ENCODE assay signal across 18 cellular contexts in the genomic region with DNA sequence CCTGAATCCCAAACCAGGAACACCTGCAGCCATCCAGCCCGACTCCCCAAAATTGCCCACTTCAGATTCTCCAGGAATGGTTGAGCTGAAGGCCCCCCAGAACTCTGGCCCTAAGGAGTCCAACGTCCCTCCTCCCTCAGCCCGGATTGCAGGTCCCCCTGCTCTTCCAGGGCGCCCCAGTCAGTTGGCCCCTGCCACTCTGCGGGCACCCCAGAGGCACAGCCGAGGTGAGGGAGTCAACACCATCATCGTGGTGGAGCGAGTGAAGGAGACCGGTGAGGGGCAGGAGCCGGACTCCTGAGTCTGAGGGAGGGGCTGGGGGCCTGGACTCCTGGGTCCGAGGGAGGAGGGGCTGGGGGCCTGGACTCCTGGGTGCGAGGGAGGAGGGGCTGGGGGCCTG. TPM values are rescaled to one million over a fixed set of nuclear protein-coding genes. Genes with fewer than 3 reads are reported as not detected.
"Had no signal": no experiment of that assay in that cellular context is flagged by ENCODE, and none has a peak within 500 bp of the region (broad histone marks: within the 10 kb centered on the region; RNA-seq: fewer than 3 reads in every experiment).

No MANE protein-coding gene starts in this region.

- H3K27ac Mint-ChIP-seq: activated CD4-positive, alpha-beta memory T cell treated with anti-CD3 and anti-CD28 coated beads, Interleukin-2, amount 10 ng/mL, durations not matched to agents 7 days and 5 days; activated CD4-positive, alpha-beta T cell treated with anti-CD3 and anti-CD28 coated beads for 36 hours; activated naive CD4-positive, alpha-beta T cell treated with anti-CD3 and anti-CD28 coated beads for 36 hours; activated T-helper 1 cell treated with anti-CD3 and anti-CD28 coated beads, Interleukin-12 subunit alpha, Interleukin-12 subunit beta, Interleukin-2, Interleukin-4 antibody, amounts not matched to agents 30 ng/mL and 10 ng/mL and 1 ng/mL, durations not matched to agents 14 hours and 24 hours and 36 hours had no signal

- H3K36me3 ChIP-seq: ovary, thoracic aorta had no signal

- H3K9me3 Mint-ChIP-seq: activated CD4-positive, alpha-beta memory T cell treated with anti-CD3 and anti-CD28 coated beads, Interleukin-2, amount 10 ng/mL, durations not matched to agents 7 days and 5 days; activated naive CD4-positive, alpha-beta T cell treated with anti-CD3 and anti-CD28 coated beads for 36 hours; activated T-helper 1 cell treated with anti-CD3 and anti-CD28 coated beads, Interleukin-12 subunit alpha, Interleukin-12 subunit beta, Interleukin-2, Interleukin-4 antibody, amounts not matched to agents 30 ng/mL and 10 ng/mL and 1 ng/mL, durations not matched to agents 14 hours and 24 hours and 36 hours; stimulated activated naive CD8-positive, alpha-beta T cell treated with anti-CD3 and anti-CD28 coated beads, Interleukin-15, Interleukin-2, amounts not matched to agents 100 ng/mL and 50 ng/mL, for 24 hours had no signal

- H3K9me3 ChIP-seq: ovary, thoracic aorta had no signal

- H3K27ac ChIP-seq: ovary had no signal

- H3K4me3 Mint-ChIP-seq: activated CD4-positive, alpha-beta T cell treated with anti-CD3 and anti-CD28 coated beads for 36 hours; activated naive CD4-positive, alpha-beta T cell treated with anti-CD3 and anti-CD28 coated beads for 36 hours had no signal

- H3K4me3 ChIP-seq: lung, ovary had no signal

- DNase-seq: activated CD8-positive, alpha-beta memory T cell treated with anti-CD3 and anti-CD28 coated beads, Interleukin-2, amount 50 U/mL, for 48 hours; activated naive CD4-positive, alpha-beta T cell treated with anti-CD3 and anti-CD28 coated beads for 36 hours; central memory CD4-positive, alpha-beta T cell; cortex of kidney; left cardiac atrium; ovary; stimulated activated CD4-positive, alpha-beta T cell treated with anti-CD3 and anti-CD28 coated beads, Interleukin-2, amount 100 ng/mL, for 48 hours; SW 1271 had no signal

- ATAC-seq: esophagus mucosa, left cardiac atrium had no signal

RNA-seq across cellular contexts. Expression of gene GFY, which starts 2.2 kb away (rescaled TPM):
- total RNA-seq: activated CD4-positive, alpha-beta memory T cell treated with anti-CD3 and anti-CD28 coated beads, Interleukin-2, amount 10 ng/mL, durations not matched to agents 7 days and 5 days; activated CD4-positive, alpha-beta T cell treated with anti-CD3 and anti-CD28 coated beads for 36 hours; activated naive CD4-positive, alpha-beta T cell treated with anti-CD3 and anti-CD28 coated beads for 36 hours; activated T-helper 1 cell treated with anti-CD3 and anti-CD28 coated beads, Interleukin-12 subunit alpha, Interleukin-12 subunit beta, Interleukin-2, Interleukin-4 antibody, amounts not matched to agents 30 ng/mL and 10 ng/mL and 1 ng/mL, durations not matched to agents 14 hours and 24 hours and 36 hours; esophagus mucosa; glomerular endothelial cell; left cardiac atrium; lung; ovary; thoracic aorta; ureter had no signal
- polyA plus RNA-seq: lung, neural cell, ovary had no signal

RNA-seq across cellular contexts. Expression of gene PTH2, which starts 4.1 kb away (rescaled TPM):
- total RNA-seq: activated CD4-positive, alpha-beta memory T cell treated with anti-CD3 and anti-CD28 coated beads, Interleukin-2, amount 10 ng/mL, durations not matched to agents 7 days and 5 days; activated CD4-positive, alpha-beta T cell treated with anti-CD3 and anti-CD28 coated beads for 36 hours; activated naive CD4-positive, alpha-beta T cell treated with anti-CD3 and anti-CD28 coated beads for 36 hours; activated T-helper 1 cell treated with anti-CD3 and anti-CD28 coated beads, Interleukin-12 subunit alpha, Interleukin-12 subunit beta, Interleukin-2, Interleukin-4 antibody, amounts not matched to agents 30 ng/mL and 10 ng/mL and 1 ng/mL, durations not matched to agents 14 hours and 24 hours and 36 hours; esophagus mucosa; glomerular endothelial cell; left cardiac atrium; lung; ovary; thoracic aorta; ureter had no signal
- polyA plus RNA-seq: lung, neural cell, ovary had no signal

RNA-seq across cellular contexts. Expression of gene SLC17A7, which starts 14.0 kb away (rescaled TPM):
- total RNA-seq: esophagus mucosa, glomerular endothelial cell had no signal
